In the genomic region with DNA sequence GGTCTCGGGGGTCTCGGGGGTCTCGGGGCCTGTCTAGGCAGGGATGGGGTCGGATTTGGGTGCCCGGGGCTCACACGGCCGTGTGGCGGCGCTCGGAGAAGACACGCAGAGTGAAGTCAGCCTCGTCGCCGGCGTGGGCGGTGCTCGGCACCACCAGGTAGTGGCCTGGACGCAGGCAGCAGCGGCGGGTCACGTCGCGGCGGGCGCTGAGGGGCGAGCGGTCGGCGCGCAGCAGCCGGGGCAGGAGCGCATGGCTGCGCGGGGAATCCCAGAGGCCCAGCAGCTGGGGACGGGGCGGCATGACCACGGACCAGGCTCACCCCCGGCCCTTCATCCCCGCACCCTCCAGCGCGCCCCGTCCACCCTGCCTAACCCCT, we compare ENCODE assay signal across 8 cellular contexts. TPM values are rescaled to one million over a fixed set of nuclear protein-coding genes. Genes with fewer than 3 reads are reported as not detected.
DNase-seq lines count a peak whose midpoint lies in the region; ATAC-seq and TF ChIP-seq lines count a peak whose summit lies in the region.

No MANE protein-coding gene starts in this region.

- H3K9me3 Mint-ChIP-seq in activated CD8-positive, alpha-beta T cell treated with anti-CD3 and anti-CD28 coated beads, Interleukin-2, amount 10 ng/mL, durations not matched to agents 7 days and 5 days (ENCODE audit: insufficient read depth) = no peaks in the 10 kb centered on the region

- H3K27ac ChIP-seq in BLaER1 treated with 17β-estradiol and CSF1 and Interleukin-3, amounts not matched to agents 10 nM and 100 nM = peak overlapping the region in 3 of 11 experiments; percentile 34 to 50 (median 46); a peak in 5 of 22 replicates
- H3K27ac ChIP-seq in esophagus (ENCODE audit: low read depth in 2 of 2, low read length in 1 of 2) = peak overlapping the region; percentile 35 to 80
- H3K27ac ChIP-seq in osteoblast (ENCODE audit: low read depth, low read length) = no peak overlapping the region

- H3K9me3 ChIP-seq in BLaER1 treated with 17β-estradiol and CSF1 and Interleukin-3, amounts not matched to agents 10 nM and 100 nM (replicated peaks in 1 of 11) = no peaks in the 10 kb centered on the region
- H3K9me3 ChIP-seq in esophagus (ENCODE audit: control insufficient read depth in 2 of 2, insufficient read depth in 1 of 2, low read depth in 1 of 2, low read length in 1 of 2) (no peaks in the 10 kb centered on the region), osteoblast (ENCODE audit: low read depth, low read length) (no peaks in the 10 kb centered on the region)

- no peaks in the 10 kb centered on the region for H3K79me2 ChIP-seq in osteoblast (ENCODE audit: insufficient read depth, low read length)

- ATAC-seq in activated CD8-positive, alpha-beta T cell treated with anti-CD3 and anti-CD28 coated beads, Interleukin-2, amount 10 ng/mL, durations not matched to agents 7 days and 5 days = peak; percentile 66
- ATAC-seq in HG03439 (IDR thresholded peaks at IDR 0.05; ENCODE audit: unreplicated experiment) (no peak), GM18909 (IDR thresholded peaks at IDR 0.05; ENCODE audit: poor library complexity, unreplicated experiment) (no peak)

- DNase-seq in activated CD8-positive, alpha-beta T cell treated with anti-CD3 and anti-CD28 coated beads, Interleukin-2, amount 10 ng/mL, durations not matched to agents 7 days and 5 days = peak; percentile 66
- DNase-seq in osteoblast (ENCODE audit: insufficient read length, low spot score, missing footprints) (peak; percentile 91), middle frontal gyrus (ENCODE audit: extremely low spot score, low spot score) (no peak)

- CTCF ChIA-PET in activated CD8-positive, alpha-beta T cell treated with anti-CD3 and anti-CD28 coated beads, Interleukin-2, amount 10 ng/mL, durations not matched to agents 7 days and 5 days (lab: Charles Lee) = interaction anchor here (1.2 kb wide), 1 partner anchor 333 kb away, joined by 4 read pairs; a partner anchor contains a TSS

- peaks cover 60% of the 10 kb centered on the region for H3K4me1 Mint-ChIP-seq in activated CD8-positive, alpha-beta T cell treated with anti-CD3 and anti-CD28 coated beads, Interleukin-2, amount 10 ng/mL, durations not matched to agents 7 days and 5 days (ENCODE audit: low read depth)

- peak overlapping the region in 10 of 11 experiments; percentile 36 to 71 (median 48); a peak in 10 of 22 replicates for H3K9ac ChIP-seq in BLaER1 treated with 17β-estradiol and CSF1 and Interleukin-3, amounts not matched to agents 10 nM and 100 nM

- H2AFZ ChIP-seq in osteoblast (ENCODE audit: low read length) = no peak overlapping the region

- TF ChIP-seq CTCF in osteoblast (IDR thresholded peaks at IDR 0.05; ENCODE audit: extremely low read depth, low read depth, low read length) = no peak

- H3K36me3 Mint-ChIP-seq in activated CD8-positive, alpha-beta T cell treated with anti-CD3 and anti-CD28 coated beads, Interleukin-2, amount 10 ng/mL, durations not matched to agents 7 days and 5 days (ENCODE audit: low read depth) = peaks cover 18% of the 10 kb centered on the region

- peaks cover 4% of the 10 kb centered on the region for H3K27me3 Mint-ChIP-seq in activated CD8-positive, alpha-beta T cell treated with anti-CD3 and anti-CD28 coated beads, Interleukin-2, amount 10 ng/mL, durations not matched to agents 7 days and 5 days (ENCODE audit: low read depth)

- no peak for TF ChIP-seq EP300 in Ishikawa (IDR thresholded peaks at IDR 0.05; ENCODE audit: borderline replicate concordance)

- peak; percentile 11; the same call in 1 of the 2 replicates for TF ChIP-seq RAD21 in Ishikawa (IDR thresholded peaks at IDR 0.05; ENCODE audit: low read depth)

- peaks cover 3 to 20% (median 18%) of the 10 kb centered on the region in 11 experiments; a peak in 20 of 22 replicates for H3K27me3 ChIP-seq in BLaER1 treated with 17β-estradiol and CSF1 and Interleukin-3, amounts not matched to agents 10 nM and 100 nM
- H3K27me3 ChIP-seq in esophagus (ENCODE audit: control insufficient read depth in 1 of 2, insufficient read depth in 2 of 2, low read length in 2 of 2) = no peaks in the 10 kb centered on the region
- H3K27me3 ChIP-seq in osteoblast (ENCODE audit: insufficient read depth, low read length) = no peaks in the 10 kb centered on the region

- peak overlapping the region; percentile 78 to 98 (median 89) for H3K4me2 ChIP-seq in BLaER1 treated with 17β-estradiol and CSF1 and Interleukin-3, amounts not matched to agents 10 nM and 100 nM
- peak overlapping the region; percentile 55 for H3K4me2 ChIP-seq in osteoblast (ENCODE audit: insufficient read depth, low read length)

- H4K20me1 ChIP-seq in BLaER1 treated with 17β-estradiol and CSF1 and Interleukin-3, amounts not matched to agents 10 nM and 100 nM = peaks cover 0 to 14% (median 0%) of the 10 kb centered on the region in 11 experiments; a peak in 4 of 22 replicates
- peaks cover 7% of the 10 kb centered on the region for H4K20me1 ChIP-seq in osteoblast (ENCODE audit: insufficient read depth, low read length)

- H3K4me3 ChIP-seq in BLaER1 treated with 17β-estradiol and CSF1 and Interleukin-3, amounts not matched to agents 10 nM and 100 nM = peak overlapping the region; percentile 46 to 62 (median 52); a peak in 18 of 20 replicates
- peak overlapping the region; percentile 37 to 46 for H3K4me3 ChIP-seq in esophagus (ENCODE audit: low read depth in 1 of 2, low read length in 2 of 2)
- peak overlapping the region; percentile 51 for H3K4me3 ChIP-seq in osteoblast (ENCODE audit: insufficient read depth, low read length)

- POLR2A ChIA-PET in activated CD8-positive, alpha-beta T cell treated with anti-CD3 and anti-CD28 coated beads, Interleukin-2, amount 10 ng/mL, durations not matched to agents 7 days and 5 days (lab: Charles Lee) = no interaction called here

- peaks cover 26 to 47% (median 38%) of the 10 kb centered on the region in 10 experiments for H3K4me1 ChIP-seq in BLaER1 treated with 17β-estradiol and CSF1 and Interleukin-3, amounts not matched to agents 10 nM and 100 nM
- H3K4me1 ChIP-seq in esophagus (ENCODE audit: control insufficient read depth in 2 of 2, insufficient read depth in 2 of 2, low read length in 1 of 2) (peaks cover 3 to 17% of the 10 kb centered on the region in 2 donors), osteoblast (ENCODE audit: insufficient read depth, low read length) (peaks cover 3% of the 10 kb centered on the region)

- H3K36me3 ChIP-seq in BLaER1 treated with 17β-estradiol and CSF1 and Interleukin-3, amounts not matched to agents 10 nM and 100 nM = peaks cover 2 to 12% (median 9%) of the 10 kb centered on the region in 11 experiments; a peak in 18 of 22 replicates
- peaks cover 0 to 7% of the 10 kb centered on the region in 2 donors for H3K36me3 ChIP-seq in esophagus (ENCODE audit: control insufficient read depth in 2 of 2, insufficient read depth in 2 of 2, low read length in 1 of 2)
- peaks cover 18% of the 10 kb centered on the region for H3K36me3 ChIP-seq in osteoblast (ENCODE audit: insufficient read depth, low read length)

- H3K27ac Mint-ChIP-seq in activated CD8-positive, alpha-beta T cell treated with anti-CD3 and anti-CD28 coated beads, Interleukin-2, amount 10 ng/mL, durations not matched to agents 7 days and 5 days = peak overlapping the region; percentile 70

- 1 to 2% methylated on average over 35 to 42 of the region's 42 CpGs for WGBS in esophagus, 2 donors

- H3K4me3 Mint-ChIP-seq in activated CD8-positive, alpha-beta T cell treated with anti-CD3 and anti-CD28 coated beads, Interleukin-2, amount 10 ng/mL, durations not matched to agents 7 days and 5 days = peak overlapping the region; percentile 67

TF ChIP-seq in Ishikawa, 13 proteins besides CTCF, POLR2A, EP300 and RAD21 (continues in another document):
- no peak for TF ChIP-seq TAF1 (IDR thresholded peaks at IDR 0.05; ENCODE audit: low read depth)
- TF ChIP-seq, protein P1, sequence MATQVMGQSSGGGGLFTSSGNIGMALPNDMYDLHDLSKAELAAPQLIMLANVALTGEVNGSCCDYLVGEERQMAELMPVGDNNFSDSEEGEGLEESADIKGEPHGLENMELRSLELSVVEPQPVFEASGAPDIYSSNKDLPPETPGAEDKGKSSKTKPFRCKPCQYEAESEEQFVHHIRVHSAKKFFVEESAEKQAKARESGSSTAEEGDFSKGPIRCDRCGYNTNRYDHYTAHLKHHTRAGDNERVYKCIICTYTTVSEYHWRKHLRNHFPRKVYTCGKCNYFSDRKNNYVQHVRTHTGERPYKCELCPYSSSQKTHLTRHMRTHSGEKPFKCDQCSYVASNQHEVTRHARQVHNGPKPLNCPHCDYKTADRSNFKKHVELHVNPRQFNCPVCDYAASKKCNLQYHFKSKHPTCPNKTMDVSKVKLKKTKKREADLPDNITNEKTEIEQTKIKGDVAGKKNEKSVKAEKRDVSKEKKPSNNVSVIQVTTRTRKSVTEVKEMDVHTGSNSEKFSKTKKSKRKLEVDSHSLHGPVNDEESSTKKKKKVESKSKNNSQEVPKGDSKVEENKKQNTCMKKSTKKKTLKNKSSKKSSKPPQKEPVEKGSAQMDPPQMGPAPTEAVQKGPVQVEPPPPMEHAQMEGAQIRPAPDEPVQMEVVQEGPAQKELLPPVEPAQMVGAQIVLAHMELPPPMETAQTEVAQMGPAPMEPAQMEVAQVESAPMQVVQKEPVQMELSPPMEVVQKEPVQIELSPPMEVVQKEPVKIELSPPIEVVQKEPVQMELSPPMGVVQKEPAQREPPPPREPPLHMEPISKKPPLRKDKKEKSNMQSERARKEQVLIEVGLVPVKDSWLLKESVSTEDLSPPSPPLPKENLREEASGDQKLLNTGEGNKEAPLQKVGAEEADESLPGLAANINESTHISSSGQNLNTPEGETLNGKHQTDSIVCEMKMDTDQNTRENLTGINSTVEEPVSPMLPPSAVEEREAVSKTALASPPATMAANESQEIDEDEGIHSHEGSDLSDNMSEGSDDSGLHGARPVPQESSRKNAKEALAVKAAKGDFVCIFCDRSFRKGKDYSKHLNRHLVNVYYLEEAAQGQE (IDR thresholded peaks at IDR 0.05; ENCODE audit: low read depth) = no peak
- no peak for TF ChIP-seq YY1 (IDR thresholded peaks at IDR 0.05; ENCODE audit: low read depth)

RNA-seq across cellular contexts. Expression of a gene that starts 8.2 kb away (rescaled TPM):
- 10 to 100 TPM; 12.2 to 16.2 TPM for total RNA-seq in activated CD8-positive, alpha-beta T cell treated with anti-CD3 and anti-CD28 coated beads, Interleukin-2, amount 10 ng/mL, durations not matched to agents 7 days and 5 days
- polyA plus RNA-seq in esophagus = 10 to 100 TPM in 1 of 2 donors, 1 to 10 TPM in 1; 4.1 to 12.3 TPM
- not detected in 2 replicates for total RNA-seq in osteoblast

RNA-seq across cellular contexts. Expression of a gene that starts 37.3 kb away (rescaled TPM):
- total RNA-seq in activated CD8-positive, alpha-beta T cell treated with anti-CD3 and anti-CD28 coated beads, Interleukin-2, amount 10 ng/mL, durations not matched to agents 7 days and 5 days = not detected
- polyA plus RNA-seq in esophagus = 1,000 to 10,000 TPM in 1 of 2 donors, 100 to 1,000 TPM in 1; 405 to 2,874 TPM
- not detected in 2 replicates for total RNA-seq in osteoblast

RNA-seq across cellular contexts. Expression of a gene that starts 53.0 kb away (rescaled TPM):
- not detected for total RNA-seq in activated CD8-positive, alpha-beta T cell treated with anti-CD3 and anti-CD28 coated beads, Interleukin-2, amount 10 ng/mL, durations not matched to agents 7 days and 5 days
- 1,000 to 10,000 TPM; 3,260 to 6,105 TPM for polyA plus RNA-seq in esophagus
- total RNA-seq in osteoblast = not detected in 2 replicates

Comparison
In these comparisons a context has a peak if more than half of its experiments do, and no peak if none do; other contexts are left out.
1. RNA of a gene that starts 8.2 kb away (total RNA-seq): 12.2 to 16.2 TPM in activated CD8-positive, alpha-beta T cell treated with anti-CD3 and anti-CD28 coated beads, Interleukin-2, amount 10 ng/mL, durations not matched to agents 7 days and 5 days; not detected in osteoblast; every median in the first group is over 10 times any median in the second.
2. Peak in every context shown above with its lines, with median percentiles within 50 percentile points of each other: H3K4me3 ChIP-seq.